In the genomic region with DNA sequence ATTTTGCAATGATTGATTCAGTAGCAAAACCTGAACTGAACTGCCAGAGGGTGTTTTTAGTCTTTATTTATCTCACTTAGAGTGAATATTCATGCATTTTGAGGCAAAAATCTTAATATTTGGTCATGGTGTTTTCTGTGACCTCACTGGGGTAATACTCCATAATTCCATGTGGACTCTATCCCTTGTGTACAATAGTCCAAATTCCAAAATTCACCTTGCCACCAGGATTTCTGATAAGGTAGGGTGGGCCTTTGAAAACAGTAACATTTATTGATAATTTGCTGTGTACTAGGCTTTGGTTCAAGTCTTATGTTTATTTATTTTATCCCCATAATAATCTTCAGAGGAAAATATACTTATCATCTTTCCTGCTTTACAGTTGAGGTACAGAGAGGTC, we compare ENCODE assay signal across 1 cellular context.
TF ChIP-seq lines count a peak whose summit lies in the region.

No MANE protein-coding gene starts in this region.

TF ChIP-seq in liver, 16 proteins besides CTCF, POLR2A, EP300 and RAD21 (continued from another document):
- no peak for TF ChIP-seq REST (IDR thresholded peaks at IDR 0.05)
- TF ChIP-seq HNF4G (IDR thresholded peaks at IDR 0.05), result peak; percentile 26
- TF ChIP-seq YY1 (IDR thresholded peaks at IDR 0.05), result no peak
- TF ChIP-seq FOXA2 (IDR thresholded peaks at IDR 0.05), result no peak
- no peak for TF ChIP-seq ZBTB33 (IDR thresholded peaks at IDR 0.05)
- TF ChIP-seq MAX (IDR thresholded peaks at IDR 0.05), result no peak
- peak; percentile 69 to 84 for TF ChIP-seq HNF4A (conservative IDR thresholded peaks at IDR 0.05)
- no peak for TF ChIP-seq RXRA (IDR thresholded peaks at IDR 0.05)
TF ChIP-seq in liver: peak in this region for 2.
